ENCODE assay signal across 29 cellular contexts in the genomic region with DNA sequence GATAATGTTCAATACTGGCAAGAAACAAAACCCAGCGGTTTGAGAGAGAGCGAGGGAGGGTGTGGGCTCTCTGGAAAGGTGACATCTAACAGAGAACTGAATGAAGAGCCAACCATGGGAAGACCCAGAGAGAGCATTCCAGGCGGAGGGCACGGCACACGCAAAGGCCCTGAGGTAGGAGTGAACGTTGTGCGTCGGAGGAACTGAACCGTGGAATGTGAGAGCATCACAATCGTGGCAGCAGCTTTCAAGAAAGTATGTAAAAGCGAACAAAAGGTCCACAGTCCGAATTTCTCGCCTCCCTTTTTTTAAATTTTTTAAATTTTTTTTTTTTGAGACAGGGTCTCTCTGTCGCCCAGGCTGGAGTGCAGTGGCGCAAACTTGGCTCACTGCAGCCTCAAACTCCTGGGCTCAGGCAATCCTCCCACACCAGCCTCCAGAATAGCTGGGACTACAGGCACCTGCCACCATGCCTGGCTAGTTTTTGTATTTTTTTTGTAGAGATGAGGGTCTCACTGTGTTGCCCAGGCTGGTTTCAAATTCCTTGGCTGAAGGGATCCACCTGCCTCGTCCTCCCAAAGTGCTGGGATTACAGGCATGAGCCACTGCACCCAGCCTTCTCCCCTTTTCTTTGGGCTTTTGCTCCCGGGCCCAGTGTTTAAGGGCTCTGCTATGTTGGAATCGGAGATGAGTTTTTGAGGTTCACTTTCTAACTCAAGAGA.
"Had no signal": no experiment of that assay in that cellular context is flagged by ENCODE, and none has a peak within 500 bp of the region (broad histone marks: within the 10 kb centered on the region; RNA-seq: fewer than 3 reads in every experiment).

No MANE protein-coding gene starts in this region.

- H3K4me3 Mint-ChIP-seq: activated CD8-positive, alpha-beta T cell treated with anti-CD3 and anti-CD28 coated beads for 36 hours; activated T-cell treated with anti-CD3 and anti-CD28 coated beads, Interleukin-2, amount 50 U/mL, for 72 hours; activated T-helper 17 cell treated with anti-CD3 and anti-CD28 coated beads, Interleukin-2, amount 50 U/mL, for 72 hours; T-helper 1 cell treated with Interleukin-12 subunit alpha and Interleukin-12 subunit beta and Interleukin-4 antibody, amounts not matched to agents 30 μg/mL and 1 μg/mL, for 36 hours; T-helper 2 cell treated with Interferon-gamma antibody and Interleukin-4, amounts not matched to agents 5 μg/mL and 100 μg/mL, for 36 hours had no signal

- H3K36me3 ChIP-seq: Peyer's patch, SJSA1 had no signal

- H3K9me3 Mint-ChIP-seq: activated CD8-positive, alpha-beta T cell treated with anti-CD3 and anti-CD28 coated beads for 36 hours; activated T-cell treated with anti-CD3 and anti-CD28 coated beads, Interleukin-2, amount 50 U/mL, for 72 hours; activated T-helper 17 cell treated with anti-CD3 and anti-CD28 coated beads, Interleukin-2, amount 50 U/mL, for 72 hours; brain; T-helper 1 cell treated with Interleukin-12 subunit alpha and Interleukin-12 subunit beta and Interleukin-4 antibody, amounts not matched to agents 30 μg/mL and 1 μg/mL, for 36 hours; T-helper 2 cell treated with Interferon-gamma antibody and Interleukin-4, amounts not matched to agents 5 μg/mL and 100 μg/mL, for 36 hours had no signal

- H3K9me3 ChIP-seq: Peyer's patch, SJSA1, SK-N-SH had no signal

- H3K27ac Mint-ChIP-seq: activated CD8-positive, alpha-beta T cell treated with anti-CD3 and anti-CD28 coated beads for 36 hours; activated T-cell treated with anti-CD3 and anti-CD28 coated beads, Interleukin-2, amount 50 U/mL, for 72 hours; activated T-helper 17 cell treated with anti-CD3 and anti-CD28 coated beads, Interleukin-2, amount 50 U/mL, for 72 hours; T-helper 1 cell treated with Interleukin-12 subunit alpha and Interleukin-12 subunit beta and Interleukin-4 antibody, amounts not matched to agents 30 μg/mL and 1 μg/mL, for 36 hours; T-helper 2 cell treated with Interferon-gamma antibody and Interleukin-4, amounts not matched to agents 5 μg/mL and 100 μg/mL, for 36 hours had no signal

- H3K4me2 ChIP-seq: SK-N-SH had no signal

- H3K27ac ChIP-seq: Peyer's patch, SJSA1 had no signal

- H3K27me3 ChIP-seq: Peyer's patch, SJSA1 had no signal

- DNase-seq: activated CD4-positive, alpha-beta T cell treated with anti-CD3 and anti-CD28 coated beads for 1 hour; activated CD4-positive, alpha-beta T cell treated with anti-CD3 and anti-CD28 coated beads for 48 hours; activated CD4-positive, CD25-positive, alpha-beta regulatory T cell; activated CD8-positive, alpha-beta T cell treated with anti-CD3 and anti-CD28 coated beads for 36 hours; activated effector memory CD4-positive, alpha-beta T cell treated with anti-CD3 and anti-CD28 coated beads, Interleukin-2, amount 50 U/mL, for 16 hours; activated naive CD4-positive, alpha-beta T cell; activated naive CD4-positive, alpha-beta T cell treated with anti-CD3 and anti-CD28 coated beads, Interleukin-2, amount 50 U/mL, for 16 hours; activated T-cell treated with anti-CD3 and anti-CD28 coated beads, Interleukin-2, amount 50 U/mL, for 1 hour; activated T-cell treated with anti-CD3 and anti-CD28 coated beads, Interleukin-2, amount 50 U/mL, for 72 hours; cerebellar nuclear complex; MM.1S; MV-4-11; NCI-H1436 treated with DMSO at 0.1 percent for 48 hours; NCI-H1694 treated with DMSO at 0.1 percent for 48 hours; NCI-H2107; NCI-H2171; NCI-H526; NCI-H748 treated with DMSO at 0.1 percent for 48 hours; NK-92 treated with Interleukin-12 subunit alpha and Interleukin-12 subunit beta, amount 100 ng/mL, for 24 hours; RPMI8226; SHP77 treated with DMSO at 0.1 percent for 48 hours; SK-N-SH had no signal

- H3K4me3 ChIP-seq: Peyer's patch, SJSA1 had no signal

- ATAC-seq: activated CD8-positive, alpha-beta T cell treated with anti-CD3 and anti-CD28 coated beads for 36 hours; activated T-cell treated with anti-CD3 and anti-CD28 coated beads, Interleukin-2, amount 50 U/mL, for 72 hours; activated T-helper 17 cell treated with anti-CD3 and anti-CD28 coated beads, Interleukin-2, amount 50 U/mL, for 72 hours; PC-3 had no signal

- H3K9ac ChIP-seq: SK-N-SH had no signal

- H3K27me3 Mint-ChIP-seq: activated CD8-positive, alpha-beta T cell treated with anti-CD3 and anti-CD28 coated beads for 36 hours; activated T-helper 17 cell treated with anti-CD3 and anti-CD28 coated beads, Interleukin-2, amount 50 U/mL, for 72 hours had no signal

- H3K4me1 ChIP-seq: Peyer's patch, SJSA1 had no signal

- H3K36me3 Mint-ChIP-seq: brain had no signal
